1 cellular context compared by ENCODE assay signal in the genomic region with DNA sequence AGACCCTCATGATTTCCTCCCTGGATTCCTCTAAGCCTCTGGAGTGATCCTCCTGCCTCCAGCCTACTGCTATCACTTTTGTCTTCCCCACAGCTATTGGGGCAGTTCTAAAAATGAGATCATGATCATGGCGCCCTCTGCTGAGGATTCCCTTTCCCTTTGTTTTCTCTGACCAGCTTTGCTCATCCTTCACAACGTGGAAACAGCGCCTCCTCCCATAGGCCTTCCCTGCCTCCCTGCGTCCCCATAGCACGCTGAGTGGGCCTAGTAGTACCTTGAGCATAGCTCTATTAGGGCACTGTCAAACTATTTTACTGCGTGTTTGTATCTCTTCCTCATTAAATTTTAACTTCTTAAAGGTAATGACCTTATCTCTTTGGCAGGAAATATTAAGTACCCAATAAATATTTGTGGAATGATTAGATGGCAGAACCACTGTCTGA.
TF ChIP-seq lines count a peak whose summit lies in the region.

No MANE protein-coding gene starts in this region.

TF ChIP-seq in GM12878, 131 proteins besides CTCF, POLR2A, EP300 and RAD21 (continued from another document):
- TF ChIP-seq, protein P1, sequence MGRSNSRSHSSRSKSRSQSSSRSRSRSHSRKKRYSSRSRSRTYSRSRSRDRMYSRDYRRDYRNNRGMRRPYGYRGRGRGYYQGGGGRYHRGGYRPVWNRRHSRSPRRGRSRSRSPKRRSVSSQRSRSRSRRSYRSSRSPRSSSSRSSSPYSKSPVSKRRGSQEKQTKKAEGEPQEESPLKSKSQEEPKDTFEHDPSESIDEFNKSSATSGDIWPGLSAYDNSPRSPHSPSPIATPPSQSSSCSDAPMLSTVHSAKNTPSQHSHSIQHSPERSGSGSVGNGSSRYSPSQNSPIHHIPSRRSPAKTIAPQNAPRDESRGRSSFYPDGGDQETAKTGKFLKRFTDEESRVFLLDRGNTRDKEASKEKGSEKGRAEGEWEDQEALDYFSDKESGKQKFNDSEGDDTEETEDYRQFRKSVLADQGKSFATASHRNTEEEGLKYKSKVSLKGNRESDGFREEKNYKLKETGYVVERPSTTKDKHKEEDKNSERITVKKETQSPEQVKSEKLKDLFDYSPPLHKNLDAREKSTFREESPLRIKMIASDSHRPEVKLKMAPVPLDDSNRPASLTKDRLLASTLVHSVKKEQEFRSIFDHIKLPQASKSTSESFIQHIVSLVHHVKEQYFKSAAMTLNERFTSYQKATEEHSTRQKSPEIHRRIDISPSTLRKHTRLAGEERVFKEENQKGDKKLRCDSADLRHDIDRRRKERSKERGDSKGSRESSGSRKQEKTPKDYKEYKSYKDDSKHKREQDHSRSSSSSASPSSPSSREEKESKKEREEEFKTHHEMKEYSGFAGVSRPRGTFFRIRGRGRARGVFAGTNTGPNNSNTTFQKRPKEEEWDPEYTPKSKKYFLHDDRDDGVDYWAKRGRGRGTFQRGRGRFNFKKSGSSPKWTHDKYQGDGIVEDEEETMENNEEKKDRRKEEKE (IDR thresholded peaks at IDR 0.05): no peak
- TF ChIP-seq, protein P2, sequence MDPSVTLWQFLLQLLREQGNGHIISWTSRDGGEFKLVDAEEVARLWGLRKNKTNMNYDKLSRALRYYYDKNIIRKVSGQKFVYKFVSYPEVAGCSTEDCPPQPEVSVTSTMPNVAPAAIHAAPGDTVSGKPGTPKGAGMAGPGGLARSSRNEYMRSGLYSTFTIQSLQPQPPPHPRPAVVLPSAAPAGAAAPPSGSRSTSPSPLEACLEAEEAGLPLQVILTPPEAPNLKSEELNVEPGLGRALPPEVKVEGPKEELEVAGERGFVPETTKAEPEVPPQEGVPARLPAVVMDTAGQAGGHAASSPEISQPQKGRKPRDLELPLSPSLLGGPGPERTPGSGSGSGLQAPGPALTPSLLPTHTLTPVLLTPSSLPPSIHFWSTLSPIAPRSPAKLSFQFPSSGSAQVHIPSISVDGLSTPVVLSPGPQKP (IDR thresholded peaks at IDR 0.05; ENCODE audit: low read depth, low read length): no peak
- TF ChIP-seq, protein P3, sequence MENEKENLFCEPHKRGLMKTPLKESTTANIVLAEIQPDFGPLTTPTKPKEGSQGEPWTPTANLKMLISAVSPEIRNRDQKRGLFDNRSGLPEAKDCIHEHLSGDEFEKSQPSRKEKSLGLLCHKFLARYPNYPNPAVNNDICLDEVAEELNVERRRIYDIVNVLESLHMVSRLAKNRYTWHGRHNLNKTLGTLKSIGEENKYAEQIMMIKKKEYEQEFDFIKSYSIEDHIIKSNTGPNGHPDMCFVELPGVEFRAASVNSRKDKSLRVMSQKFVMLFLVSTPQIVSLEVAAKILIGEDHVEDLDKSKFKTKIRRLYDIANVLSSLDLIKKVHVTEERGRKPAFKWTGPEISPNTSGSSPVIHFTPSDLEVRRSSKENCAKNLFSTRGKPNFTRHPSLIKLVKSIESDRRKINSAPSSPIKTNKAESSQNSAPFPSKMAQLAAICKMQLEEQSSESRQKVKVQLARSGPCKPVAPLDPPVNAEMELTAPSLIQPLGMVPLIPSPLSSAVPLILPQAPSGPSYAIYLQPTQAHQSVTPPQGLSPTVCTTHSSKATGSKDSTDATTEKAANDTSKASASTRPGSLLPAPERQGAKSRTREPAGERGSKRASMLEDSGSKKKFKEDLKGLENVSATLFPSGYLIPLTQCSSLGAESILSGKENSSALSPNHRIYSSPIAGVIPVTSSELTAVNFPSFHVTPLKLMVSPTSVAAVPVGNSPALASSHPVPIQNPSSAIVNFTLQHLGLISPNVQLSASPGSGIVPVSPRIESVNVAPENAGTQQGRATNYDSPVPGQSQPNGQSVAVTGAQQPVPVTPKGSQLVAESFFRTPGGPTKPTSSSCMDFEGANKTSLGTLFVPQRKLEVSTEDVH (IDR thresholded peaks at IDR 0.05; ENCODE audit: low read depth, partially characterized antibody): no peak
- no peak for TF ChIP-seq NFIC (IDR thresholded peaks at IDR 0.05; ENCODE audit: low read depth, low read length)
- TF ChIP-seq SMC3 (IDR thresholded peaks at IDR 0.05; ENCODE audit: borderline replicate concordance, low read length): peak; percentile 73
- peak; percentile 32; the same call in 1 of the 2 replicates for TF ChIP-seq IKZF1 (conservative IDR thresholded peaks at IDR 0.05)
- TF ChIP-seq BCL11A (IDR thresholded peaks at IDR 0.05; ENCODE audit: low read depth, low read length): no peak
- TF ChIP-seq, protein P4, sequence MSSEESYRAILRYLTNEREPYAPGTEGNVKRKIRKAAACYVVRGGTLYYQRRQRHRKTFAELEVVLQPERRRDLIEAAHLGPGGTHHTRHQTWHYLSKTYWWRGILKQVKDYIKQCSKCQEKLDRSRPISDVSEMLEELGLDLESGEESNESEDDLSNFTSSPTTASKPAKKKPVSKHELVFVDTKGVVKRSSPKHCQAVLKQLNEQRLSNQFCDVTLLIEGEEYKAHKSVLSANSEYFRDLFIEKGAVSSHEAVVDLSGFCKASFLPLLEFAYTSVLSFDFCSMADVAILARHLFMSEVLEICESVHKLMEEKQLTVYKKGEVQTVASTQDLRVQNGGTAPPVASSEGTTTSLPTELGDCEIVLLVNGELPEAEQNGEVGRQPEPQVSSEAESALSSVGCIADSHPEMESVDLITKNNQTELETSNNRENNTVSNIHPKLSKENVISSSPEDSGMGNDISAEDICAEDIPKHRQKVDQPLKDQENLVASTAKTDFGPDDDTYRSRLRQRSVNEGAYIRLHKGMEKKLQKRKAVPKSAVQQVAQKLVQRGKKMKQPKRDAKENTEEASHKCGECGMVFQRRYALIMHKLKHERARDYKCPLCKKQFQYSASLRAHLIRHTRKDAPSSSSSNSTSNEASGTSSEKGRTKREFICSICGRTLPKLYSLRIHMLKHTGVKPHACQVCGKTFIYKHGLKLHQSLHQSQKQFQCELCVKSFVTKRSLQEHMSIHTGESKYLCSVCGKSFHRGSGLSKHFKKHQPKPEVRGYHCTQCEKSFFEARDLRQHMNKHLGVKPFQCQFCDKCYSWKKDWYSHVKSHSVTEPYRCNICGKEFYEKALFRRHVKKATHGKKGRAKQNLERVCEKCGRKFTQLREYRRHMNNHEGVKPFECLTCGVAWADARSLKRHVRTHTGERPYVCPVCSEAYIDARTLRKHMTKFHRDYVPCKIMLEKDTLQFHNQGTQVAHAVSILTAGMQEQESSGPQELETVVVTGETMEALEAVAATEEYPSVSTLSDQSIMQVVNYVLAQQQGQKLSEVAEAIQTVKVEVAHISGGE (CRISPR knock-in tag; IDR thresholded peaks at IDR 0.05): no peak
- no peak for TF ChIP-seq NR2C2 (IDR thresholded peaks at IDR 0.05; ENCODE audit: borderline replicate concordance, control insufficient read depth, insufficient read length, low read depth)
